In the genomic region with DNA sequence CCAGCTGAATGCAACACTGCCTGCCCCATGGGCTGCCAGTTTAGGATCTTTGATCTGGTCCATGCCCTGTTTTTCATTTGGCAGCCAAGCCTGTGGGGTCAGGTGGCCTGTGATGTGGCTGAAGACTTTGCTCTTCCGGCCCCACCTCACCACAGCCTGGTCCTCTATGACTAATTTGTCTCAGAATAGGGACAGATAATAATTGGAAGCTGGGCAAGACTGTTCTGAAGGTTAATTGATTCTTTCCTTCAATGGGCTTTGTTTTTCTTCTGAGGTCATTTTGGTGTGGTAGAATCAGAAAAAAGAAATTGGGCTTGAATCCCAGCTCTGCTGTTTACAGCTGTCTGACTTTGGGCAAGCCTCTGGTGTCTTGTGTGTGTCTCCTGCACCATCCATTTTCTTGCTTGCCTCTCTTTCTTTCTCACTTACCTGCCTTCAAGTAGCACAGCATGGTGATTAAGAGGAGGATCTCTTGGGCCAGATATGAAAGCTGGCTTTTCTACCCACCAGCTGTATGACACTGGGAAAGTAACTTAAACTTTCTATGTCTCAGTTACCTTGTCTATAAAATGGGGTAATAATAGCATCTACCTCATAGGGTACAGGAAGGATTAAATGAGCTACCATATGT, we compare ENCODE assay signal across 1 cellular context.
A peak's percentile ranks its signal among the peaks of the same experiment; 100 is the strongest.
TF ChIP-seq lines count a peak whose summit lies in the region.

No MANE protein-coding gene starts in this region.

TF ChIP-seq in HepG2, 621 proteins besides CTCF, POLR2A, EP300 and RAD21 (continued from another document and continues in another):
- TF ChIP-seq, protein P1, sequence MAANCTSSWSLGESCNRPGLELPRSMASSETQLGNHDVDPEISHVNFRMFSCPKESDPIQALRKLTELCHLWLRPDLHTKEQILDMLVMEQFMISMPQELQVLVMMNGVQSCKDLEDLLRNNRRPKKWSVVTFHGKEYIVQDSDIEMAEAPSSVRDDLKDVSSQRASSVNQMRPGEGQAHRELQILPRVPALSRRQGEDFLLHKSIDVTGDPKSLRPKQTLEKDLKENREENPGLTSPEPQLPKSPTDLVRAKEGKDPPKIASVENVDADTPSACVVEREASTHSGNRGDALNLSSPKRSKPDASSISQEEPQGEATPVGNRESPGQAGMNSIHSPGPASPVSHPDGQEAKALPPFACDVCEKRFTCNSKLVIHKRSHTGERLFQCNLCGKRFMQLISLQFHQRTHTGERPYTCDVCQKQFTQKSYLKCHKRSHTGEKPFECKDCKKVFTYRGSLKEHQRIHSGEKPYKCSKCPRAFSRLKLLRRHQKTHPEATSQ (CRISPR knock-in tag; IDR thresholded peaks at IDR 0.05; ENCODE audit: borderline replicate concordance) = no peak
- TF ChIP-seq NPAS2 (CRISPR knock-in tag; IDR thresholded peaks at IDR 0.05; ENCODE audit: borderline replicate concordance) = no peak
- 0 out of 2 replicates have a peak, but pooled peaks have one; percentile 25 for TF ChIP-seq PPARG (CRISPR knock-in tag; conservative IDR thresholded peaks at IDR 0.05)
- no peak for TF ChIP-seq U2AF1 (optimal IDR thresholded peaks at IDR 0.05; ENCODE audit: low read depth, low read length)
- no peak for TF ChIP-seq AKAP8 (CRISPR knock-in tag; IDR thresholded peaks at IDR 0.05)
- no peak for TF ChIP-seq NFYC (CRISPR knock-in tag; IDR thresholded peaks at IDR 0.05)
- TF ChIP-seq, protein P2, sequence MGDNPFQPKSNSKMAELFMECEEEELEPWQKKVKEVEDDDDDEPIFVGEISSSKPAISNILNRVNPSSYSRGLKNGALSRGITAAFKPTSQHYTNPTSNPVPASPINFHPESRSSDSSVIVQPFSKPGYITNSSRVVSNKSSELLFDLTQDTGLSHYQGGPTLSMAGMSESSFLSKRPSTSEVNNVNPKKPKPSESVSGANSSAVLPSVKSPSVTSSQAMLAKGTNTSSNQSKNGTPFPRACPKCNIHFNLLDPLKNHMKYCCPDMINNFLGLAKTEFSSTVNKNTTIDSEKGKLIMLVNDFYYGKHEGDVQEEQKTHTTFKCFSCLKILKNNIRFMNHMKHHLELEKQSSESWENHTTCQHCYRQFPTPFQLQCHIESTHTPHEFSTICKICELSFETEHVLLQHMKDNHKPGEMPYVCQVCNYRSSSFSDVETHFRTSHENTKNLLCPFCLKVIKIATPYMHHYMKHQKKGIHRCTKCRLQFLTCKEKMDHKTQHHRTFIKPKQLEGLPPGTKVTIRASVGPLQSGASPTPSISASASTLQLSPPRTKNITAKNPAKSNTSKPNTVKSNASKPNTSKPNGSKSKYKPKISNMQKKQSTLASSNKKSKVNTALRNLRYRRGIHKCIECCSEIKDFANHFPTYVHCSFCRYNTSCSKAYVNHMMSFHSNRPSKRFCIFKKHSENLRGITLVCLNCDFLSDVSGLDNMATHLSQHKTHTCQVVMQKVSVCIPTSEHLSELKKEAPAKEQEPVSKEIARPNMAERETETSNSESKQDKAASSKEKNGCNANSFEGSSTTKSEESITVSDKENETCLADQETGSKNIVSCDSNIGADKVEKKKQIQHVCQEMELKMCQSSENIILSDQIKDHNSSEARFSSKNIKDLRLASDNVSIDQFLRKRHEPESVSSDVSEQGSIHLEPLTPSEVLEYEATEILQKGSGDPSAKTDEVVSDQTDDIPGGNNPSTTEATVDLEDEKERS (CRISPR knock-in tag; IDR thresholded peaks at IDR 0.05) = no peak
- no peak for TF ChIP-seq ZFY (CRISPR knock-in tag; IDR thresholded peaks at IDR 0.05)
- TF ChIP-seq, protein P3, sequence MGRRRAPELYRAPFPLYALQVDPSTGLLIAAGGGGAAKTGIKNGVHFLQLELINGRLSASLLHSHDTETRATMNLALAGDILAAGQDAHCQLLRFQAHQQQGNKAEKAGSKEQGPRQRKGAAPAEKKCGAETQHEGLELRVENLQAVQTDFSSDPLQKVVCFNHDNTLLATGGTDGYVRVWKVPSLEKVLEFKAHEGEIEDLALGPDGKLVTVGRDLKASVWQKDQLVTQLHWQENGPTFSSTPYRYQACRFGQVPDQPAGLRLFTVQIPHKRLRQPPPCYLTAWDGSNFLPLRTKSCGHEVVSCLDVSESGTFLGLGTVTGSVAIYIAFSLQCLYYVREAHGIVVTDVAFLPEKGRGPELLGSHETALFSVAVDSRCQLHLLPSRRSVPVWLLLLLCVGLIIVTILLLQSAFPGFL (CRISPR knock-in tag; IDR thresholded peaks at IDR 0.05) = no peak
- TF ChIP-seq NCOA2 (CRISPR knock-in tag; IDR thresholded peaks at IDR 0.05) = peak; percentile 36; the same call in 1 of the 2 replicates
- no peak for TF ChIP-seq REPIN1 (CRISPR knock-in tag; IDR thresholded peaks at IDR 0.05; ENCODE audit: borderline replicate concordance, low read depth)
- TF ChIP-seq, protein P4, sequence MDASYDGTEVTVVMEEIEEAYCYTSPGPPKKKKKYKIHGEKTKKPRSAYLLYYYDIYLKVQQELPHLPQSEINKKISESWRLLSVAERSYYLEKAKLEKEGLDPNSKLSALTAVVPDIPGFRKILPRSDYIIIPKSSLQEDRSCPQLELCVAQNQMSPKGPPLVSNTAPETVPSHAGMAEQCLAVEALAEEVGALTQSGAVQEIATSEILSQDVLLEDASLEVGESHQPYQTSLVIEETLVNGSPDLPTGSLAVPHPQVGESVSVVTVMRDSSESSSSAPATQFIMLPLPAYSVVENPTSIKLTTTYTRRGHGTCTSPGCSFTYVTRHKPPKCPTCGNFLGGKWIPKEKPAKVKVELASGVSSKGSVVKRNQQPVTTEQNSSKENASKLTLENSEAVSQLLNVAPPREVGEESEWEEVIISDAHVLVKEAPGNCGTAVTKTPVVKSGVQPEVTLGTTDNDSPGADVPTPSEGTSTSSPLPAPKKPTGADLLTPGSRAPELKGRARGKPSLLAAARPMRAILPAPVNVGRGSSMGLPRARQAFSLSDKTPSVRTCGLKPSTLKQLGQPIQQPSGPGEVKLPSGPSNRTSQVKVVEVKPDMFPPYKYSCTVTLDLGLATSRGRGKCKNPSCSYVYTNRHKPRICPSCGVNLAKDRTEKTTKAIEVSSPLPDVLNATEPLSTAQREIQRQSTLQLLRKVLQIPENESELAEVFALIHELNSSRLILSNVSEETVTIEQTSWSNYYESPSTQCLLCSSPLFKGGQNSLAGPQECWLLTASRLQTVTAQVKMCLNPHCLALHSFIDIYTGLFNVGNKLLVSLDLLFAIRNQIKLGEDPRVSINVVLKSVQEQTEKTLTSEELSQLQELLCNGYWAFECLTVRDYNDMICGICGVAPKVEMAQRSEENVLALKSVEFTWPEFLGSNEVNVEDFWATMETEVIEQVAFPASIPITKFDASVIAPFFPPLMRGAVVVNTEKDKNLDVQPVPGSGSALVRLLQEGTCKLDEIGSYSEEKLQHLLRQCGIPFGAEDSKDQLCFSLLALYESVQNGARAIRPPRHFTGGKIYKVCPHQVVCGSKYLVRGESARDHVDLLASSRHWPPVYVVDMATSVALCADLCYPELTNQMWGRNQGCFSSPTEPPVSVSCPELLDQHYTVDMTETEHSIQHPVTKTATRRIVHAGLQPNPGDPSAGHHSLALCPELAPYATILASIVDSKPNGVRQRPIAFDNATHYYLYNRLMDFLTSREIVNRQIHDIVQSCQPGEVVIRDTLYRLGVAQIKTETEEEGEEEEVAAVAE (CRISPR knock-in tag; IDR thresholded peaks at IDR 0.05; ENCODE audit: borderline replicate concordance) = no peak
- TF ChIP-seq, protein P5, sequence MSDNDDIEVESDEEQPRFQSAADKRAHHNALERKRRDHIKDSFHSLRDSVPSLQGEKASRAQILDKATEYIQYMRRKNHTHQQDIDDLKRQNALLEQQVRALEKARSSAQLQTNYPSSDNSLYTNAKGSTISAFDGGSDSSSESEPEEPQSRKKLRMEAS (IDR thresholded peaks at IDR 0.05) = 0 out of 2 replicates have a peak, but pooled peaks have one; percentile 26
- TF ChIP-seq NONO (IDR thresholded peaks at IDR 0.05) = no peak
- 0 out of 2 replicates have a peak, but pooled peaks have one; percentile 27 for TF ChIP-seq NONO (CRISPR knock-in tag; conservative IDR thresholded peaks at IDR 0.05)
- TF ChIP-seq KDM2A (CRISPR knock-in tag; IDR thresholded peaks at IDR 0.05; ENCODE audit: borderline replicate concordance, low read depth) = no peak
- TF ChIP-seq ZNF615 (CRISPR knock-in tag; IDR thresholded peaks at IDR 0.05; ENCODE audit: borderline replicate concordance) = no peak
- no peak for TF ChIP-seq ZMAT3 (CRISPR knock-in tag; conservative IDR thresholded peaks at IDR 0.05)
- no peak for TF ChIP-seq NFATC3 (CRISPR knock-in tag; IDR thresholded peaks at IDR 0.05)
- TF ChIP-seq FOXA3 (CRISPR knock-in tag; IDR thresholded peaks at IDR 0.05) = peak; percentile 25; the same call in 1 of the 2 replicates
- no peak for TF ChIP-seq ZNF20 (CRISPR knock-in tag; IDR thresholded peaks at IDR 0.05)
- peak; percentile 55; the same call in 1 of the 2 replicates for TF ChIP-seq ZNF878 (CRISPR knock-in tag; IDR thresholded peaks at IDR 0.05)
- no peak for TF ChIP-seq ZNF431 (CRISPR knock-in tag; IDR thresholded peaks at IDR 0.05; ENCODE audit: borderline replicate concordance, low read depth)
- TF ChIP-seq, protein P6, sequence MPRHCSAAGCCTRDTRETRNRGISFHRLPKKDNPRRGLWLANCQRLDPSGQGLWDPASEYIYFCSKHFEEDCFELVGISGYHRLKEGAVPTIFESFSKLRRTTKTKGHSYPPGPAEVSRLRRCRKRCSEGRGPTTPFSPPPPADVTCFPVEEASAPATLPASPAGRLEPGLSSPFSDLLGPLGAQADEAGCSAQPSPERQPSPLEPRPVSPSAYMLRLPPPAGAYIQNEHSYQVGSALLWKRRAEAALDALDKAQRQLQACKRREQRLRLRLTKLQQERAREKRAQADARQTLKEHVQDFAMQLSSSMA (CRISPR knock-in tag; IDR thresholded peaks at IDR 0.05) = peak; percentile 59; the same call in 1 of the 2 replicates
- TF ChIP-seq TARDBP (CRISPR knock-in tag; IDR thresholded peaks at IDR 0.05) = peak; percentile 18; the same call in 1 of the 2 replicates
- no peak; the same call in 1 of the 2 replicates for TF ChIP-seq ZNF605 (CRISPR knock-in tag; IDR thresholded peaks at IDR 0.05)
- TF ChIP-seq MAFF (IDR thresholded peaks at IDR 0.05; ENCODE audit: low read depth, low read length) = no peak
- TF ChIP-seq DPF2 (CRISPR knock-in tag; IDR thresholded peaks at IDR 0.05; ENCODE audit: borderline replicate concordance, low read depth) = 0 out of 2 replicates have a peak, but pooled peaks have one; percentile 32
- 0 out of 2 replicates have a peak, but pooled peaks have one; percentile 26 for TF ChIP-seq CEBPG (CRISPR knock-in tag; IDR thresholded peaks at IDR 0.05)
- TF ChIP-seq NCOA5 (CRISPR knock-in tag; IDR thresholded peaks at IDR 0.05) = no peak
- TF ChIP-seq HMG20A (CRISPR knock-in tag; IDR thresholded peaks at IDR 0.05; ENCODE audit: borderline replicate concordance) = peak; percentile 21; the same call in 1 of the 2 replicates
- TF ChIP-seq, protein P7, sequence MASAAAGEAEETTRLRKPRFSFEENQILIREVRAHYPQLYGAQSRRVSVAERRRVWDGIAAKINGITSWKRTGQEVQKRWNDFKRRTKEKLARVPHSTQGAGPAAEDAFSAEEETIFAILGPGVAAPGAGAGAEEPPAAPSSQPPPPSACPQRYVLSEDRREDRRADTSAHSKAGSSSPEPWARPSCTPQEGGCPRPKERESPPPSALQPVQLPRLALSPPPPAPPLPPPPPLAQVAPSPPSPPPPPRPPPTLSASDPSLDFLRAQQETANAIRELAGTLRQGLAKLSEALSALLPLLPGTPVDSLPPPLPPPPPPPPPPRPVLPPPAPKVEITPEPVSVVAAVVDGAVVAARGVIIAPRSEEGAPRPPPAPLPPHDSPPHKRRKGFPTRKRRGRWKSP (CRISPR knock-in tag; IDR thresholded peaks at IDR 0.05) = no peak
- TF ChIP-seq HOXA9 (CRISPR knock-in tag; IDR thresholded peaks at IDR 0.05; ENCODE audit: borderline replicate concordance) = no peak
- no peak for TF ChIP-seq RFX1 (IDR thresholded peaks at IDR 0.05)
- TF ChIP-seq HES4 (CRISPR knock-in tag; IDR thresholded peaks at IDR 0.05; ENCODE audit: borderline replicate concordance) = no peak
- TF ChIP-seq ZNF24 (IDR thresholded peaks at IDR 0.05) = no peak
- TF ChIP-seq TCF7 (IDR thresholded peaks at IDR 0.05; ENCODE audit: low read depth) = peak; percentile 70
- TF ChIP-seq CREB1 (IDR thresholded peaks at IDR 0.05) = no peak; the same call in 1 of the 2 replicates
- peak; percentile 81 for TF ChIP-seq CREB1 (CRISPR knock-in tag; IDR thresholded peaks at IDR 0.05)
- TF ChIP-seq, protein P8, sequence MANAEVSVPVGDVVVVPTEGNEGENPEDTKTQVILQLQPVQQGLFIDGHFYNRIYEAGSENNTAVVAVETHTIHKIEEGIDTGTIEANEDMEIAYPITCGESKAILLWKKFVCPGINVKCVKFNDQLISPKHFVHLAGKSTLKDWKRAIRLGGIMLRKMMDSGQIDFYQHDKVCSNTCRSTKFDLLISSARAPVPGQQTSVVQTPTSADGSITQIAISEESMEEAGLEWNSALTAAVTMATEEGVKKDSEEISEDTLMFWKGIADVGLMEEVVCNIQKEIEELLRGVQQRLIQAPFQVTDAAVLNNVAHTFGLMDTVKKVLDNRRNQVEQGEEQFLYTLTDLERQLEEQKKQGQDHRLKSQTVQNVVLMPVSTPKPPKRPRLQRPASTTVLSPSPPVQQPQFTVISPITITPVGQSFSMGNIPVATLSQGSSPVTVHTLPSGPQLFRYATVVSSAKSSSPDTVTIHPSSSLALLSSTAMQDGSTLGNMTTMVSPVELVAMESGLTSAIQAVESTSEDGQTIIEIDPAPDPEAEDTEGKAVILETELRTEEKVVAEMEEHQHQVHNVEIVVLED (CRISPR knock-in tag; IDR thresholded peaks at IDR 0.05; ENCODE audit: borderline replicate concordance) = no peak
- TF ChIP-seq AGO1 (IDR thresholded peaks at IDR 0.05; ENCODE audit: low read depth, low read length, poor library complexity, severe bottlenecking) = no peak
- peak; percentile 96 for TF ChIP-seq ETV5 (CRISPR knock-in tag; IDR thresholded peaks at IDR 0.05; ENCODE audit: borderline replicate concordance)
- TF ChIP-seq NRL (CRISPR knock-in tag; IDR thresholded peaks at IDR 0.05; ENCODE audit: borderline replicate concordance) = no peak
- no peak for TF ChIP-seq TRIM24 (CRISPR knock-in tag; IDR thresholded peaks at IDR 0.05)
- no peak for TF ChIP-seq ATAD3A (CRISPR knock-in tag; IDR thresholded peaks at IDR 0.05)
- TF ChIP-seq ADNP (CRISPR knock-in tag; IDR thresholded peaks at IDR 0.05) = no peak
